ENCODE assay signal across 9 cellular contexts in the genomic region with DNA sequence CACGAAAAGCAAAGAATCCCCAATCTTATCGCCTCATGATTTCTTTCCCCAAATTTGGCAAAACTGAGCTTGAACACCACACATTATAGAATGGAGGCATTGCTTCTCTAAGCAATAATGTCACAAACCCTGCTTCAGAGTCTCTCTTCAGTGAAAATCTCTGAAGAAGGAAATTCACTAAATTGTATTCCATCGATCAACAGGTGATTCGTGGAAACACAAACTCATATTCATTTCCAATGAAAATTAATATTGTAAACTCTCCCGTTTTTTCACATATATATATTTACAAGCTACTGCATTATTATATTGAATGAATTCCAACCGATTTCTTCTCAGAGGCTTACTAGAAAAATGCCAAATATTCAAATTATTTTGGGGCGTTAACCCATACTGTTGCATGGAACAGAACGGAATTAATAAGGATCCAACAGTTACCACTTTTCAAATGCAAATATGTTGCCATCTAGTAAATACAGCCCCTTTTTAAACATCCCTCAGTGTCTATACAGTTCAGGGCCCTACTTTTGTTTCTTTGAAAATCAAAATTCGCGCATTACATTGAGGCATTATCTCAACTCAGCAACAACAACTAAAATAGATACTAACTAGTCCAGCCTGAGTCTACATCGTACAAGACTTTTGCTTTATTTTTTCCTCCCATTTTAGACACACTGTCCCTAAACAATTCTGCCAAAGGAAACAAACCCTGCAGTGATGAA. TPM values are rescaled to one million over a fixed set of nuclear protein-coding genes. Genes with fewer than 3 reads are reported as not detected.
A peak's percentile ranks its signal among the peaks of the same experiment; 100 is the strongest.
DNase-seq lines count a peak whose midpoint lies in the region; ATAC-seq, FAIRE-seq and TF ChIP-seq lines count a peak whose summit lies in the region.
"Had no signal": no experiment of that assay in that cellular context is flagged by ENCODE, and none has a peak within 500 bp of the region (broad histone marks: within the 10 kb centered on the region; RNA-seq: fewer than 3 reads in every experiment).

No MANE protein-coding gene starts in this region.

- peak overlapping the region; percentile 26 for H3K4me3 Mint-ChIP-seq in T-helper 1 cell treated with Interleukin-12 subunit alpha and Interleukin-12 subunit beta and Interleukin-4 antibody, amounts not matched to agents 30 μg/mL and 1 μg/mL, for 36 hours

- H3K4me1 ChIP-seq in K562 (replicated peaks in 1 of 2; ENCODE audit: control insufficient read depth in 2 of 2, insufficient read depth in 2 of 2, low read length in 2 of 2) = peaks cover 18 to 25% of the 10 kb centered on the region in 2 experiments; a peak in 4 of 5 replicates
- peaks cover 9 to 52% of the 10 kb centered on the region in 2 donors for H3K4me1 ChIP-seq in left lung
- H3K4me1 ChIP-seq in stomach = peaks cover 13 to 60% (median 41%) of the 10 kb centered on the region in 4 donors

- TF ChIP-seq CTCF in K562 (IDR thresholded peaks at IDR 0.05 in 2 of 3, conservative IDR thresholded peaks at IDR 0.05 in 1 of 3; ENCODE audit: insufficient read depth in 2 of 3, low read depth in 1 of 3, low read length in 3 of 3) = no peak
- no peak for TF ChIP-seq CTCF in left lung (IDR thresholded peaks at IDR 0.05)
- no peak for TF ChIP-seq CTCF in stomach (IDR thresholded peaks at IDR 0.05)

- H2AFZ ChIP-seq in K562 (ENCODE audit: low read depth, low read length) = no peak overlapping the region; the same call in 1 of the 2 replicates

- TSS peak; percentile 56 for BruUV-seq in K562 (replicated peaks; lab: Mats Ljungman, UMichigan)

- H4K20me1 ChIP-seq in K562 (replicated peaks; ENCODE audit: control insufficient read depth, insufficient read depth, low read length) = no peaks in the 10 kb centered on the region

- H3K9me3 Mint-ChIP-seq in T-helper 1 cell treated with Interleukin-12 subunit alpha and Interleukin-12 subunit beta and Interleukin-4 antibody, amounts not matched to agents 30 μg/mL and 1 μg/mL, for 36 hours = no peaks in the 10 kb centered on the region

- no peak for TF ChIP-seq RAD21 in K562 (CRISPR knock-in tag; conservative IDR thresholded peaks at IDR 0.05 in 1 of 2, IDR thresholded peaks at IDR 0.05 in 1 of 2)

- no peaks in the 10 kb centered on the region for H3K36me3 Mint-ChIP-seq in T-helper 1 cell treated with Interleukin-12 subunit alpha and Interleukin-12 subunit beta and Interleukin-4 antibody, amounts not matched to agents 30 μg/mL and 1 μg/mL, for 36 hours (ENCODE audit: low read depth)

- DNase-seq in T-helper 1 cell (no peak), K562 (ENCODE audit: extremely low read depth in 1 of 4, low spot score in 3 of 4) (no peak), left lung (no peak), stomach (no peak), amniotic stem cell (lab: John Stamatoyannopoulos, UW) (no peak), NCI-H187 (lab: John Stamatoyannopoulos, UW) (no peak), KBM-7 (no peak)

- WGBS in K562 (ENCODE audit: insufficient coverage, low coverage, missing lambda C conversion rate) = 15% methylated on average over 11 of the region's 11 CpGs
- 18 to 35% (median 21%) methylated on average over 11 of the region's 11 CpGs for WGBS in stomach, 5 donors

- no peaks in the 10 kb centered on the region for H3K9me3 ChIP-seq in K562 (replicated peaks; ENCODE audit: control insufficient read depth, insufficient read depth, low read depth, low read length)
- H3K9me3 ChIP-seq in left lung = no peaks in the 10 kb centered on the region
- no peaks in the 10 kb centered on the region for H3K9me3 ChIP-seq in stomach

- peak overlapping the region; percentile 66 to 97 for H3K9ac ChIP-seq in K562 (ENCODE audit: insufficient read depth in 1 of 2, low read depth in 2 of 2, low read length in 2 of 2)

- TF ChIP-seq EP300 in K562 (IDR thresholded peaks at IDR 0.05; ENCODE audit: low read length) (no peak), stomach (IDR thresholded peaks at IDR 0.05) (no peak)

- no peak for ATAC-seq in K562
- ATAC-seq in left lung = no peak

- POLR2A ChIA-PET in K562 (lab: Yijun Ruan, JAX) = interaction anchor here (0.6 to 4.4 kb wide), 10 partner anchors 9 to 143 kb away, joined by 3 to 22 read pairs (median 4); no protein-coding TSS in a partner anchor

- H3K27me3 ChIP-seq in K562 (ENCODE audit: control insufficient read depth in 2 of 2, insufficient read depth in 2 of 2, low read length in 2 of 2) (no peaks in the 10 kb centered on the region), left lung (no peaks in the 10 kb centered on the region), stomach (no peaks in the 10 kb centered on the region)

- FAIRE-seq in K562 (lab: Jason Lieb, UNC) = no peak
- FAIRE-seq: RCC 7860 had no signal

- intact Hi-C loops in K562 (cut with micrococcal nuclease) = loop anchor here (2.0 to 10.0 kb wide), 5 partner anchors 79 to 281 kb away; partner anchors contain the start of gene NUP153
- intact Hi-C loops in left lung (cut with DNase I) = no loop called here
- intact Hi-C loops in stomach (cut with DNase I; ENCODE audit: low total_unique reads) = no loop called here

- H3K4me1 Mint-ChIP-seq in T-helper 1 cell treated with Interleukin-12 subunit alpha and Interleukin-12 subunit beta and Interleukin-4 antibody, amounts not matched to agents 30 μg/mL and 1 μg/mL, for 36 hours (ENCODE audit: low read depth) = peaks cover 7% of the 10 kb centered on the region

- H3K27ac ChIP-seq in K562 (ENCODE audit: extremely low read depth, low read depth, low read length) (no peak overlapping the region), left lung (peak overlapping the region; percentile 88 to 93), stomach (peak overlapping the region; percentile 82 to 95 (median 89))

- H3K4me2 ChIP-seq in K562 (ENCODE audit: insufficient read depth, low read length) = peak overlapping the region; percentile 85

- in situ Hi-C loops in K562 (cut with MboI) = no loop called here
- in situ Hi-C loops in KBM-7 (cut with MboI; ENCODE audit: low pct_unique_long_range_greater_than_20kb, low sequenced_read_pairs) = no loop called here

- H3K27ac Mint-ChIP-seq in T-helper 1 cell treated with Interleukin-12 subunit alpha and Interleukin-12 subunit beta and Interleukin-4 antibody, amounts not matched to agents 30 μg/mL and 1 μg/mL, for 36 hours = no peak overlapping the region

- 0 out of 2 replicates have a peak, but pooled peaks have one; percentile 0 for TF ChIP-seq POLR2A in K562 (conservative IDR thresholded peaks at IDR 0.05)
- TF ChIP-seq POLR2A in stomach (IDR thresholded peaks at IDR 0.05) = no peak

- H3K79me2 ChIP-seq in K562 (ENCODE audit: control insufficient read depth, insufficient read depth, low read length) = peaks cover 63% of the 10 kb centered on the region

- peaks cover 60% of the 10 kb centered on the region for H3K27me3 Mint-ChIP-seq in T-helper 1 cell treated with Interleukin-12 subunit alpha and Interleukin-12 subunit beta and Interleukin-4 antibody, amounts not matched to agents 30 μg/mL and 1 μg/mL, for 36 hours (ENCODE audit: low read depth)

- CTCF ChIA-PET in K562 (lab: Yijun Ruan, JAX; ENCODE audit: low intra/inter-chr PET ratio) = no interaction called here

- peak overlapping the region; percentile 56 for H3K4me3 ChIP-seq in K562
- H3K4me3 ChIP-seq in left lung = peak overlapping the region; percentile 59 to 67
- H3K4me3 ChIP-seq in stomach = peak overlapping the region; percentile 64 to 77 (median 70)

- H3K36me3 ChIP-seq in K562 (ENCODE audit: control insufficient read depth, insufficient read depth, low read length) (peaks cover 23% of the 10 kb centered on the region; the same call in 1 of the 3 replicates), left lung (no peaks in the 10 kb centered on the region), stomach (peaks cover 0 to 8% (median 3%) of the 10 kb centered on the region in 4 donors)

- H3K9me1 ChIP-seq in K562 (ENCODE audit: control insufficient read depth, insufficient read depth, low read length) = no peaks in the 10 kb centered on the region

TF ChIP-seq in K562, 482 proteins besides CTCF, POLR2A, EP300 and RAD21 (continues in another document):
- TF ChIP-seq SNIP1 (IDR thresholded peaks at IDR 0.05; ENCODE audit: low read depth) (no peak), RFX1 (IDR thresholded peaks at IDR 0.05) (no peak), ZNF830 (CRISPR knock-in tag; IDR thresholded peaks at IDR 0.05) (no peak)
- TF ChIP-seq, protein P1, sequence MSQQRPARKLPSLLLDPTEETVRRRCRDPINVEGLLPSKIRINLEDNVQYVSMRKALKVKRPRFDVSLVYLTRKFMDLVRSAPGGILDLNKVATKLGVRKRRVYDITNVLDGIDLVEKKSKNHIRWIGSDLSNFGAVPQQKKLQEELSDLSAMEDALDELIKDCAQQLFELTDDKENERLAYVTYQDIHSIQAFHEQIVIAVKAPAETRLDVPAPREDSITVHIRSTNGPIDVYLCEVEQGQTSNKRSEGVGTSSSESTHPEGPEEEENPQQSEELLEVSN (IDR thresholded peaks at IDR 0.05; ENCODE audit: borderline replicate concordance in 1 of 2, extremely low read depth in 1 of 2, insufficient read depth in 1 of 2, insufficient read length in 1 of 2, low read depth in 1 of 2, low read length in 1 of 2, poor library complexity in 1 of 2, severe bottlenecking in 1 of 2) = no peak

RNA-seq across cellular contexts. Expression of gene KIF13A, which starts 1.3 kb away (rescaled TPM):
- total RNA-seq in K562 (2011; cell fraction: chromatin; rRNA removed; ENCODE audit: low replicate concordance) = 104 and 140 TPM in 2 replicates
- 46.7 and 52.6 TPM in 2 replicates for total RNA-seq in K562 (2011; cell fraction: nucleolus; rRNA removed)
- 47.2 and 119 TPM in 2 replicates for total RNA-seq in K562 (2011; cell fraction: nucleoplasm; rRNA removed)
- total RNA-seq in K562 (2014; rRNA removed) = 21.0 and 30.1 TPM in 2 replicates
- total RNA-seq in K562 (2014; rRNA removed; fragmentation: Illumina TruSeq; extraction: Trizol) = 37.5 and 39.3 TPM in 2 replicates
- total RNA-seq in K562 (2015; rRNA removed; fragmentation: Illumina TruSeq; extraction: Trizol) = 43.2 and 44.3 TPM in 2 replicates
- total RNA-seq in K562 (2021) = 30.1 and 33.8 TPM in 2 replicates
- 29.5 and 31.8 TPM in 2 replicates for polyA plus RNA-seq in K562 (2011; rRNA removed)
- polyA plus RNA-seq in K562 (2011; cell fraction: cytosol; rRNA removed) = 15.8 and 22.8 TPM in 2 replicates
- 33.0 and 34.3 TPM in 2 replicates for polyA plus RNA-seq in K562 (2011; cell fraction: nucleus; rRNA removed)
- 25.3 and 25.9 TPM in 2 replicates for polyA plus RNA-seq in K562 (2012)
- 28.2 and 29.7 TPM in 2 replicates for polyA plus RNA-seq in K562 (2014; fragmentation: Illumina TruSeq; extraction: Trizol)
- polyA plus RNA-seq in K562 (2014; fragmentation: Nextera tagmentation; extraction: Ambion mirVana) = 1 to 10 TPM; 3.6 to 4.3 TPM
- polyA plus RNA-seq in K562 (2014; rRNA removed) = 22.5 and 22.6 TPM in 2 replicates
- polyA minus RNA-seq in K562 (2011; rRNA and poly(A)+ RNA removed) = 58.2 and 66.9 TPM in 2 replicates
- 27.8 and 31.0 TPM in 2 replicates for polyA minus RNA-seq in K562 (2011; cell fraction: cytosol; rRNA and poly(A)+ RNA removed)
- 52.9 and 92.3 TPM in 2 replicates for polyA minus RNA-seq in K562 (2011; cell fraction: nucleus; rRNA and poly(A)+ RNA removed)
- total RNA-seq in left lung = 10 to 100 TPM; 42.7 to 49.3 TPM
- 10 to 100 TPM; 11.7 to 60.6 (median 44.6) TPM for total RNA-seq in stomach
- 10 to 100 TPM in 2 of 3 donors, 1 to 10 TPM in 1; 9.2 to 14.2 (median 11.1) TPM for polyA plus RNA-seq in stomach
